In genomic region chr9:93654351-93654961, GRCh38 we compare ENCODE assay signal across 24 cellular contexts.
DNase-seq lines count a peak whose midpoint lies in the region; ATAC-seq and TF ChIP-seq lines count a peak whose summit lies in the region.
"Had no signal": no experiment of that assay in that cellular context is flagged by ENCODE, and none has a peak within 500 bp of the region (broad histone marks: within the 10 kb centered on the region; RNA-seq: fewer than 3 reads in every experiment).

No MANE protein-coding gene starts in this region.

- H3K18ac ChIP-seq in mesenchymal stem cell (ENCODE audit: low read depth in 1 of 2, low read length in 2 of 2): no peak overlapping the region

- H3K4me3 Mint-ChIP-seq in activated CD4-positive, alpha-beta T cell treated with anti-CD3 and anti-CD28 coated beads for 36 hours: no peak overlapping the region
- H3K4me3 Mint-ChIP-seq in WTC11: no peak overlapping the region
- no peak overlapping the region for H3K4me3 Mint-ChIP-seq in stimulated activated effector memory CD8-positive, alpha-beta T cell treated with anti-CD3 and anti-CD28 coated beads, Interleukin-12 subunit alpha, Interleukin-12 subunit beta, amount 100 ng/mL, for 72 hours
- H3K4me3 Mint-ChIP-seq: activated CD4-positive, alpha-beta T cell treated with anti-CD3 and anti-CD28 coated beads, Interleukin-2, amount 10 ng/mL, durations not matched to agents 7 days and 5 days; activated T-helper 17 cell treated with anti-CD3 and anti-CD28 coated beads, Interleukin-2, amount 50 U/mL, for 72 hours; CD8-positive, alpha-beta T cell; IgD-negative memory B cell had no signal

- H3K4me3 ChIP-seq in right cardiac atrium (ENCODE audit: low read length) (no peak overlapping the region), mesenchymal stem cell (ENCODE audit: insufficient read depth in 1 of 2, low read depth in 1 of 2, low read length in 2 of 2) (no peak overlapping the region)
- H3K4me3 ChIP-seq: adrenal gland had no signal

- H2BK5ac ChIP-seq in mesenchymal stem cell (ENCODE audit: low read depth, low read length, poor library complexity, severe bottlenecking): no peak overlapping the region

- WGBS in right cardiac atrium: 92% methylated on average over 21 of the region's 21 CpGs
- WGBS in mesenchymal stem cell: 98% methylated on average over 21 of the region's 21 CpGs

- H3K79me1 ChIP-seq in mesenchymal stem cell (replicated peaks; ENCODE audit: low read length, poor library complexity, severe bottlenecking): peaks cover 3% of the 10 kb centered on the region

- ATAC-seq in activated CD4-positive, alpha-beta T cell treated with anti-CD3 and anti-CD28 coated beads for 36 hours: no peak
- ATAC-seq in WTC11: no peak
- ATAC-seq in right cardiac atrium: no peak
- ATAC-seq in sciatic nerve: no peak
- ATAC-seq in stimulated activated effector memory CD8-positive, alpha-beta T cell treated with anti-CD3 and anti-CD28 coated beads, Interleukin-12 subunit alpha, Interleukin-12 subunit beta, amount 100 ng/mL, for 72 hours: no peak
- ATAC-seq: activated T-helper 17 cell treated with anti-CD3 and anti-CD28 coated beads, Interleukin-2, amount 50 U/mL, for 72 hours; CD8-positive, alpha-beta T cell; stimulated activated naive CD8-positive, alpha-beta T cell treated with anti-CD3 and anti-CD28 coated beads, Interleukin-15, Interleukin-2, amounts not matched to agents 100 U/mL and 50 U/mL, for 24 hours had no signal

- H3K27me3 Mint-ChIP-seq in activated CD4-positive, alpha-beta T cell treated with anti-CD3 and anti-CD28 coated beads for 36 hours: no peaks in the 10 kb centered on the region
- H3K27me3 Mint-ChIP-seq in WTC11 (ENCODE audit: low read depth): no peaks in the 10 kb centered on the region
- H3K27me3 Mint-ChIP-seq: activated CD4-positive, alpha-beta T cell treated with anti-CD3 and anti-CD28 coated beads, Interleukin-2, amount 10 ng/mL, durations not matched to agents 7 days and 5 days; activated T-helper 17 cell treated with anti-CD3 and anti-CD28 coated beads, Interleukin-2, amount 50 U/mL, for 72 hours; IgD-negative memory B cell had no signal

- no peak overlapping the region for H3K9ac ChIP-seq in mesenchymal stem cell (ENCODE audit: low read length)

- peaks cover 5% of the 10 kb centered on the region for H3K36me3 Mint-ChIP-seq in activated CD4-positive, alpha-beta T cell treated with anti-CD3 and anti-CD28 coated beads for 36 hours (ENCODE audit: low read depth)
- H3K36me3 Mint-ChIP-seq in WTC11: peaks cover 3% of the 10 kb centered on the region; the same call in 1 of the 2 replicates
- H3K36me3 Mint-ChIP-seq in stimulated activated effector memory CD8-positive, alpha-beta T cell treated with anti-CD3 and anti-CD28 coated beads, Interleukin-12 subunit alpha, Interleukin-12 subunit beta, amount 100 ng/mL, for 72 hours: peaks cover 8% of the 10 kb centered on the region

- H4K91ac ChIP-seq in mesenchymal stem cell (ENCODE audit: low read length): no peak overlapping the region

- H3K4me1 ChIP-seq in right cardiac atrium (ENCODE audit: control insufficient read depth, insufficient read depth, low read length) (no peaks in the 10 kb centered on the region), mesenchymal stem cell (ENCODE audit: control insufficient read depth, insufficient read depth, low read depth, low read length) (no peaks in the 10 kb centered on the region)
- H3K4me1 ChIP-seq: adrenal gland had no signal

- no peaks in the 10 kb centered on the region for H3K4me1 Mint-ChIP-seq in activated CD4-positive, alpha-beta T cell treated with anti-CD3 and anti-CD28 coated beads for 36 hours
- no peaks in the 10 kb centered on the region for H3K4me1 Mint-ChIP-seq in WTC11
- H3K4me1 Mint-ChIP-seq in stimulated activated effector memory CD8-positive, alpha-beta T cell treated with anti-CD3 and anti-CD28 coated beads, Interleukin-12 subunit alpha, Interleukin-12 subunit beta, amount 100 ng/mL, for 72 hours: peaks cover 6% of the 10 kb centered on the region
- H3K4me1 Mint-ChIP-seq: activated CD4-positive, alpha-beta T cell treated with anti-CD3 and anti-CD28 coated beads, Interleukin-2, amount 10 ng/mL, durations not matched to agents 7 days and 5 days; activated T-helper 17 cell treated with anti-CD3 and anti-CD28 coated beads, Interleukin-2, amount 50 U/mL, for 72 hours; IgD-negative memory B cell had no signal

- H4K8ac ChIP-seq in mesenchymal stem cell (ENCODE audit: low read length): no peak overlapping the region

- H3K4ac ChIP-seq in mesenchymal stem cell (ENCODE audit: low read depth in 1 of 2, low read length in 2 of 2): no peak overlapping the region

- H3K9me3 ChIP-seq in right cardiac atrium (ENCODE audit: control insufficient read depth, low read length): no peaks in the 10 kb centered on the region
- H3K9me3 ChIP-seq in mesenchymal stem cell (ENCODE audit: control insufficient read depth, low read length): no peaks in the 10 kb centered on the region
- H3K9me3 ChIP-seq: adrenal gland had no signal

- intact Hi-C loops in activated CD4-positive, alpha-beta T cell treated with anti-CD3 and anti-CD28 coated beads for 36 hours (cut with DNase I, micrococcal nuclease): no loop called here
- intact Hi-C loops in right cardiac atrium (cut with DNase I) (no loop called here), sciatic nerve (cut with DNase I) (no loop called here)

- H2BK15ac ChIP-seq in mesenchymal stem cell (ENCODE audit: low read depth, poor library complexity, severe bottlenecking): no peak overlapping the region

- TF ChIP-seq CTCF in WTC11 (IDR thresholded peaks at IDR 0.05): no peak

- CTCF ChIA-PET in activated CD4-positive, alpha-beta T cell treated with anti-CD3 and anti-CD28 coated beads for 36 hours (lab: Charles Lee): interaction anchor here (0.9 kb wide), 1 partner anchor 14 kb away, joined by 4 read pairs; no protein-coding TSS in a partner anchor
- CTCF ChIA-PET in WTC11 (lab: Charles Lee): interaction anchor here (0.7 to 1.5 kb wide), 2 partner anchors 79 to 88 kb away, joined by 3 to 5 read pairs; no protein-coding TSS in a partner anchor

- no peak overlapping the region for H3K4me2 ChIP-seq in mesenchymal stem cell (ENCODE audit: low read length, poor library complexity, severe bottlenecking)

- no peak overlapping the region for H3K14ac ChIP-seq in mesenchymal stem cell (ENCODE audit: low read length in 2 of 2)

- H2AFZ ChIP-seq in mesenchymal stem cell (ENCODE audit: low read depth, low read length): no peak overlapping the region

- no peak overlapping the region for H2BK120ac ChIP-seq in mesenchymal stem cell (ENCODE audit: low read depth, low read length)

- H3K27ac ChIP-seq in right cardiac atrium (ENCODE audit: low read length): no peak overlapping the region
- H3K27ac ChIP-seq in mesenchymal stem cell (ENCODE audit: low read length, poor library complexity, severe bottlenecking): no peak overlapping the region
- H3K27ac ChIP-seq: 22Rv1, adrenal gland, RWPE1 had no signal

- no peaks in the 10 kb centered on the region for H3K9me3 Mint-ChIP-seq in activated CD4-positive, alpha-beta T cell treated with anti-CD3 and anti-CD28 coated beads for 36 hours (ENCODE audit: low read depth)
- no peaks in the 10 kb centered on the region for H3K9me3 Mint-ChIP-seq in WTC11
- no peaks in the 10 kb centered on the region for H3K9me3 Mint-ChIP-seq in stimulated activated effector memory CD8-positive, alpha-beta T cell treated with anti-CD3 and anti-CD28 coated beads, Interleukin-12 subunit alpha, Interleukin-12 subunit beta, amount 100 ng/mL, for 72 hours
- H3K9me3 Mint-ChIP-seq: activated CD4-positive, alpha-beta T cell treated with anti-CD3 and anti-CD28 coated beads, Interleukin-2, amount 10 ng/mL, durations not matched to agents 7 days and 5 days; activated T-helper 17 cell treated with anti-CD3 and anti-CD28 coated beads, Interleukin-2, amount 50 U/mL, for 72 hours; CD8-positive, alpha-beta T cell; IgD-negative memory B cell had no signal

- H2BK12ac ChIP-seq in mesenchymal stem cell (ENCODE audit: low read length in 2 of 2): no peak overlapping the region

- H3K36me3 ChIP-seq in mesenchymal stem cell (ENCODE audit: control insufficient read depth in 1 of 2, insufficient read depth in 2 of 2, low read depth in 1 of 2, low read length in 2 of 2): peaks cover 65 to 91% of the 10 kb centered on the region in 2 experiments

- DNase-seq in activated CD4-positive, alpha-beta T cell treated with anti-CD3 and anti-CD28 coated beads for 36 hours: peak; percentile 1
- DNase-seq in activated CD4-positive, alpha-beta T cell treated with anti-CD3 and anti-CD28 coated beads, Interleukin-2, amount 50 U/mL, for 4 hours: no peak
- DNase-seq in WTC11 (ENCODE audit: low spot score) (peak; percentile 9), right cardiac atrium (peak; percentile 6 to 54 (median 42)), sciatic nerve (ENCODE audit: low spot score) (peak; percentile 55), mesenchymal stem cell (no peak), NCI-H82 treated with DMSO at 0.1 percent for 48 hours (lab: John Stamatoyannopoulos, UW; ENCODE audit: unreplicated experiment) (no peak)
- no peak for DNase-seq in stimulated activated effector memory CD8-positive, alpha-beta T cell treated with anti-CD3 and anti-CD28 coated beads, Interleukin-12 subunit alpha, Interleukin-12 subunit beta, amount 100 ng/mL, for 72 hours (ENCODE audit: low spot score in 2 of 2)
- DNase-seq: activated CD4-positive, alpha-beta T cell treated with anti-CD3 and anti-CD28 coated beads, Interleukin-2, amount 10 ng/mL, durations not matched to agents 7 days and 5 days; CD8-positive, alpha-beta T cell; DMS 273 treated with DMSO at 0.1 percent for 48 hours; HCEC 1CT; islet precursor cell; NCI-H1092 treated with DMSO at 0.1 percent for 48 hours; NCI-H2029; NCI-H2227 treated with DMSO at 0.1 percent for 48 hours; occipital lobe; retina; stimulated activated naive CD8-positive, alpha-beta T cell treated with anti-CD3 and anti-CD28 coated beads, Interleukin-15, Interleukin-2, amounts not matched to agents 100 U/mL and 50 U/mL, for 24 hours had no signal

- POLR2A ChIA-PET in activated CD4-positive, alpha-beta T cell treated with anti-CD3 and anti-CD28 coated beads for 36 hours (lab: Charles Lee): no interaction called here
- POLR2A ChIA-PET in WTC11 (lab: Charles Lee): no interaction called here

- H3K27me3 ChIP-seq in right cardiac atrium (ENCODE audit: control insufficient read depth, insufficient read depth) (no peaks in the 10 kb centered on the region), mesenchymal stem cell (ENCODE audit: control insufficient read depth in 1 of 2, insufficient read depth in 1 of 2, low read length in 2 of 2) (no peaks in the 10 kb centered on the region)
- H3K27me3 ChIP-seq: adrenal gland had no signal

- no peak overlapping the region for H3K23ac ChIP-seq in mesenchymal stem cell (ENCODE audit: low read length in 2 of 2)

- no peak overlapping the region for H2AK5ac ChIP-seq in mesenchymal stem cell (ENCODE audit: low read length, severe bottlenecking)

- no peak overlapping the region for H3K27ac Mint-ChIP-seq in activated CD4-positive, alpha-beta T cell treated with anti-CD3 and anti-CD28 coated beads for 36 hours
- H3K27ac Mint-ChIP-seq in WTC11: no peak overlapping the region
- no peak overlapping the region for H3K27ac Mint-ChIP-seq in stimulated activated effector memory CD8-positive, alpha-beta T cell treated with anti-CD3 and anti-CD28 coated beads, Interleukin-12 subunit alpha, Interleukin-12 subunit beta, amount 100 ng/mL, for 72 hours
- H3K27ac Mint-ChIP-seq: activated CD4-positive, alpha-beta T cell treated with anti-CD3 and anti-CD28 coated beads, Interleukin-2, amount 10 ng/mL, durations not matched to agents 7 days and 5 days; activated T-helper 17 cell treated with anti-CD3 and anti-CD28 coated beads, Interleukin-2, amount 50 U/mL, for 72 hours; CD8-positive, alpha-beta T cell; IgD-negative memory B cell had no signal

Comparison
In these comparisons a context has a peak if more than half of its experiments do, and no peak if none do; other contexts are left out.
1. DNase-seq: peak in activated CD4-positive, alpha-beta T cell treated with anti-CD3 and anti-CD28 coated beads for 36 hours (single experiment), WTC11 (single experiment), right cardiac atrium (3 of 3) and sciatic nerve (single experiment); none in activated CD4-positive, alpha-beta T cell treated with anti-CD3 and anti-CD28 coated beads, Interleukin-2, amount 50 U/mL, for 4 hours (0 of 2), stimulated activated effector memory CD8-positive, alpha-beta T cell treated with anti-CD3 and anti-CD28 coated beads, Interleukin-12 subunit alpha, Interleukin-12 subunit beta, amount 100 ng/mL, for 72 hours (0 of 2), mesenchymal stem cell (single experiment) and NCI-H82 treated with DMSO at 0.1 percent for 48 hours (single experiment).